18 cellular contexts compared by ENCODE assay signal in genomic region chr18:2893676-2894075, GRCh38.
"Had no signal": no experiment of that assay in that cellular context is flagged by ENCODE, and none has a peak within 500 bp of the region (broad histone marks: within the 10 kb centered on the region; RNA-seq: fewer than 3 reads in every experiment).

No MANE protein-coding gene starts in this region.

- H3K9ac ChIP-seq: SK-N-SH had no signal

- DNase-seq: activated CD4-positive, alpha-beta T cell treated with anti-CD3 and anti-CD28 coated beads for 36 hours; activated CD8-positive, alpha-beta T cell treated with anti-CD3 and anti-CD28 coated beads for 36 hours; activated gamma-delta T cell; activated T-cell treated with anti-CD3 and anti-CD28 coated beads, Interleukin-2, amount 50 U/mL, for 1 hour; adrenal gland; dorsolateral prefrontal cortex; foreskin keratinocyte; kidney; mucosa of descending colon; naive B cell; SK-N-SH; stimulated activated naive CD8-positive, alpha-beta T cell treated with anti-CD3 and anti-CD28 coated beads, Interleukin-15, Interleukin-2, amounts not matched to agents 100 U/mL and 50 U/mL, for 24 hours; substantia nigra had no signal

- H3K9me3 ChIP-seq: adrenal gland, breast epithelium, mucosa of descending colon, SK-N-SH, tibial artery had no signal

- H3K4me1 ChIP-seq: adrenal gland, breast epithelium, foreskin keratinocyte had no signal

- H3K27me3 ChIP-seq: breast epithelium, tibial artery had no signal

- FAIRE-seq: astrocyte, kidney had no signal

- H3K4me3 ChIP-seq: adrenal gland, breast epithelium, dorsolateral prefrontal cortex, mucosa of descending colon, tibial artery had no signal

- H3K36me3 ChIP-seq: adrenal gland, breast epithelium had no signal

- H3K27ac ChIP-seq: adrenal gland, dorsolateral prefrontal cortex, foreskin keratinocyte, tibial artery had no signal

- H3K4me2 ChIP-seq: SK-N-SH had no signal

- ATAC-seq: activated CD4-positive, alpha-beta T cell treated with anti-CD3 and anti-CD28 coated beads for 36 hours; activated CD8-positive, alpha-beta T cell treated with anti-CD3 and anti-CD28 coated beads for 36 hours; activated naive CD4-positive, alpha-beta T cell treated with anti-CD3 and anti-CD28 coated beads, Interleukin-2, amount 50 U/mL, for 72 hours; foreskin keratinocyte; mucosa of descending colon; stimulated activated naive CD8-positive, alpha-beta T cell treated with anti-CD3 and anti-CD28 coated beads, Interleukin-15, Interleukin-2, amounts not matched to agents 100 U/mL and 50 U/mL, for 24 hours; WTC11 had no signal
